29 cellular contexts compared by ENCODE assay signal in genomic region chr5:43320846-43321245, GRCh38.
"Had no signal": no experiment of that assay in that cellular context is flagged by ENCODE, and none has a peak within 500 bp of the region (broad histone marks: within the 10 kb centered on the region; RNA-seq: fewer than 3 reads in every experiment).

No MANE protein-coding gene starts in this region.

- H3K27me3 ChIP-seq: body of pancreas, breast epithelium, MG63 had no signal

- H3K36me3 Mint-ChIP-seq: activated naive CD4-positive, alpha-beta T cell treated with anti-CD3 and anti-CD28 coated beads, Interleukin-2, amount 50 U/mL, for 24 hours; activated naive CD8-positive, alpha-beta T cell treated with anti-CD3 and anti-CD28 coated beads, Interleukin-2, amount 10 ng/mL, durations not matched to agents 7 days and 5 days had no signal

- ATAC-seq: activated CD8-positive, alpha-beta memory T cell treated with anti-CD3 and anti-CD28 coated beads, Interleukin-2, amount 10 ng/mL, durations not matched to agents 7 days and 5 days; body of pancreas had no signal

- DNase-seq: activated CD4-positive, alpha-beta memory T cell treated with anti-CD3 and anti-CD28 coated beads, Interleukin-2, amount 10 ng/mL, durations not matched to agents 7 days and 5 days; activated CD4-positive, alpha-beta T cell treated with anti-CD3 and anti-CD28 coated beads for 4 hours; activated CD8-positive, alpha-beta memory T cell treated with anti-CD3 and anti-CD28 coated beads for 24 hours; activated CD8-positive, alpha-beta memory T cell treated with anti-CD3 and anti-CD28 coated beads, Interleukin-2, amount 10 ng/mL, durations not matched to agents 7 days and 5 days; activated CD8-positive, alpha-beta memory T cell treated with anti-CD3 and anti-CD28 coated beads, Interleukin-2, amount 50 U/mL, for 48 hours; activated effector memory CD4-positive, alpha-beta T cell treated with Interleukin-2 at 50 U/mL for 16 hours; activated naive CD8-positive, alpha-beta T cell treated with anti-CD3 and anti-CD28 coated beads, Interleukin-2, amount 10 ng/mL, durations not matched to agents 7 days and 5 days; activated T-cell treated with anti-CD3 and anti-CD28 coated beads, Interleukin-2, amount 50 U/mL, for 48 hours; amygdala; body of pancreas; Kasumi-1; KG1; MG63; NCI-H1048; NCI-H1105 treated with DMSO at 0.1 percent for 48 hours; NCI-H1436; NCI-H1694; NCI-H2029; NCI-H2171; NCI-H510A; NCI-H526; NCI-H748 treated with DMSO at 0.1 percent for 48 hours; NK-92 treated with Interleukin-12 subunit alpha and Interleukin-12 subunit beta, amount 100 ng/mL, for 24 hours; Right ventricle myocardium superior; T1000 had no signal

- H3K9me3 Mint-ChIP-seq: activated naive CD4-positive, alpha-beta T cell treated with anti-CD3 and anti-CD28 coated beads, Interleukin-2, amount 50 U/mL, for 24 hours had no signal

- H3K27me3 Mint-ChIP-seq: activated CD4-positive, alpha-beta memory T cell treated with anti-CD3 and anti-CD28 coated beads, Interleukin-2, amount 10 ng/mL, durations not matched to agents 7 days and 5 days; activated CD8-positive, alpha-beta memory T cell treated with anti-CD3 and anti-CD28 coated beads, Interleukin-2, amount 10 ng/mL, durations not matched to agents 7 days and 5 days; activated naive CD4-positive, alpha-beta T cell treated with anti-CD3 and anti-CD28 coated beads, Interleukin-2, amount 50 U/mL, for 24 hours; activated naive CD8-positive, alpha-beta T cell treated with anti-CD3 and anti-CD28 coated beads, Interleukin-2, amount 10 ng/mL, durations not matched to agents 7 days and 5 days had no signal

- H3K4me3 ChIP-seq: body of pancreas, breast epithelium, MG63, SK-N-MC had no signal

- H3K4me3 Mint-ChIP-seq: activated CD4-positive, alpha-beta memory T cell treated with anti-CD3 and anti-CD28 coated beads, Interleukin-2, amount 10 ng/mL, durations not matched to agents 7 days and 5 days; activated CD8-positive, alpha-beta memory T cell treated with anti-CD3 and anti-CD28 coated beads, Interleukin-2, amount 10 ng/mL, durations not matched to agents 7 days and 5 days; activated naive CD4-positive, alpha-beta T cell treated with anti-CD3 and anti-CD28 coated beads, Interleukin-2, amount 50 U/mL, for 24 hours; activated naive CD8-positive, alpha-beta T cell treated with anti-CD3 and anti-CD28 coated beads, Interleukin-2, amount 10 ng/mL, durations not matched to agents 7 days and 5 days; IgD-negative memory B cell had no signal

- H3K4me1 Mint-ChIP-seq: activated naive CD8-positive, alpha-beta T cell treated with anti-CD3 and anti-CD28 coated beads, Interleukin-2, amount 10 ng/mL, durations not matched to agents 7 days and 5 days; IgD-negative memory B cell had no signal

- H3K36me3 ChIP-seq: breast epithelium, MG63 had no signal

- H3K27ac Mint-ChIP-seq: activated CD4-positive, alpha-beta memory T cell treated with anti-CD3 and anti-CD28 coated beads, Interleukin-2, amount 10 ng/mL, durations not matched to agents 7 days and 5 days; activated CD8-positive, alpha-beta memory T cell treated with anti-CD3 and anti-CD28 coated beads, Interleukin-2, amount 10 ng/mL, durations not matched to agents 7 days and 5 days; activated naive CD4-positive, alpha-beta T cell treated with anti-CD3 and anti-CD28 coated beads, Interleukin-2, amount 50 U/mL, for 24 hours; activated naive CD8-positive, alpha-beta T cell treated with anti-CD3 and anti-CD28 coated beads, Interleukin-2, amount 10 ng/mL, durations not matched to agents 7 days and 5 days; IgD-negative memory B cell had no signal

- H3K27ac ChIP-seq: body of pancreas, breast epithelium, SK-N-MC had no signal

- H3K4me1 ChIP-seq: body of pancreas, breast epithelium had no signal

- H3K9me3 ChIP-seq: body of pancreas, breast epithelium, MG63 had no signal
